Comparison of ENCODE assay signal across 8 cellular contexts in the genomic region with DNA sequence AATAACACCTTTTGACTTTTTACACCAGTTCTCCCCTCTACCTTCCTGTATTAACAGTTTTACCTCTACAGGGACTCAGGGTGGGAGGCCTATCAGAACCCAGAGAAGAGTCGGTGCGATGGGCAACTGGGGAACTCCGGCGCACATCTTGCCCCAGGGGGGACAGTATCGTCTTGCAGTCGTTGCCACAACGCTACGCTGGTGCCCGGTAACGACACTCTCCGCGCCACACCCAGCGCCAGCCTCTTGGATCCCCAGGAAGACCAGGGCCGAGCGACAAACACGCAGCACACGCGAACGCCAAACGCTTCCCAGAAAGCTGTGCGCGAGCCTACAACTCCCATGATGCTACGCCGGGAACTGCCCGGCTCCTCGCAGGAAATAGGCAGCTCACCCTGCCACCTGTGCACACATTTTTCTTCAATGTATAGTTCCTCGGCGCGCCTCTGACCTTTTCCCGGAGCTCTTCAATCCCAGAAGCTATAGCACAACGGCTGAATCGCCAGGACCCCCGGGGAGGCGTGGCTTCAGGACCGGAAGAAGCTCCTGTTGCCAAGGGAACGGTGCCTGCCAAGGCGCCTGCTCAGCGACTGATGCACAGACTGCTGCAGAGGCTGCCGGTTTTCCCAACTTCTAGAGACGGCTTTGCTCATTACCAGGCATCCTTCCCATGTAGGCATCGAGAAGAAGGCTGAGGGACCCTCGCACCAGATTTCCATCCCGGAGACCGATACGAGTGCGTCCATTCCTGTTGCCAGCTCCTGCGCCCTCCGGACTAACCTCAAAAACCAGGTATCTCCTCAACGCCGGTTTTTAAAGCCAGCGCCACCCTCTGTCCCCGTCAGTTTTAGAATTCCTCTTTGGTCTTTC. TPM values are rescaled to one million over a fixed set of nuclear protein-coding genes. Genes with fewer than 3 reads are reported as not detected.
DNase-seq lines count a peak whose midpoint lies in the region; ATAC-seq lines count a peak whose summit lies in the region.

Gene ARL6 (plus strand): TSS at position 573 of the 870 bp plus-strand sequence. CDS start 3,350 bp downstream, outside the sequence.

- H3K36me3 ChIP-seq in esophagus (ENCODE audit: control insufficient read depth in 2 of 2, insufficient read depth in 2 of 2, low read length in 1 of 2) (no peaks in the 10 kb centered on the region), mucosa of stomach (ENCODE audit: control insufficient read depth, insufficient read depth, low read length) (no peaks in the 10 kb centered on the region)

- peak within 1 kb of the TSS; percentile 73 to 98 (median 96) for H3K27ac Mint-ChIP-seq in IgD-negative memory B cell

- H3K9ac ChIP-seq in mucosa of stomach (ENCODE audit: low read length), result peak within 1 kb of the TSS; percentile 65

- H3K9me3 Mint-ChIP-seq in IgD-negative memory B cell, result peaks cover 0 to 1% (median 1%) of the 10 kb centered on the region in 3 donors

- H3K4me1 ChIP-seq in esophagus (ENCODE audit: control insufficient read depth in 2 of 2, insufficient read depth in 2 of 2, low read length in 1 of 2) (no peaks in the 10 kb centered on the region), mucosa of stomach (ENCODE audit: control insufficient read depth, insufficient read depth, low read length) (no peaks in the 10 kb centered on the region)

- H3K4me3 ChIP-seq in esophagus (ENCODE audit: low read depth in 1 of 2, low read length in 2 of 2), result peak within 1 kb of the TSS; percentile 86 to 93
- H3K4me3 ChIP-seq in mucosa of stomach (ENCODE audit: low read length), result peak within 1 kb of the TSS; percentile 61

- peak; percentile 95 for ATAC-seq in GM21576 (IDR thresholded peaks at IDR 0.05; ENCODE audit: unreplicated experiment)

- H3K36me3 Mint-ChIP-seq in IgD-negative memory B cell, result no peaks in the 10 kb centered on the region

- peaks cover 2% of the 10 kb centered on the region for H3K27me3 Mint-ChIP-seq in IgD-negative memory B cell

- H3K27ac ChIP-seq in esophagus (ENCODE audit: low read depth in 2 of 2, low read length in 1 of 2), result peak within 1 kb of the TSS; percentile 80 to 84

- DNase-seq in DMS53 (lab: John Stamatoyannopoulos, UW) (peak; percentile 92), OCI-M2 (lab: John Stamatoyannopoulos, UW; ENCODE audit: unreplicated experiment) (peak; percentile 54)
- peak; percentile 73 for DNase-seq in activated T-cell treated with anti-CD3 and anti-CD28 coated beads, Interleukin-2, amount 50 U/mL, for 1 hour
- DNase-seq in stimulated activated CD8-positive, alpha-beta memory T cell treated with anti-CD3 and anti-CD28 coated beads, Interleukin-4, amount 100 ng/mL, for 48 hours, result peak; percentile 83

- 0% methylated on average over 52 of the region's 52 CpGs for WGBS in esophagus, 2 donors

- H3K27me3 ChIP-seq in esophagus (ENCODE audit: control insufficient read depth in 1 of 2, insufficient read depth in 2 of 2, low read length in 2 of 2) (no peaks in the 10 kb centered on the region), mucosa of stomach (ENCODE audit: control insufficient read depth, insufficient read depth, low read length) (no peaks in the 10 kb centered on the region)

- H3K4me3 Mint-ChIP-seq in IgD-negative memory B cell, result peak within 1 kb of the TSS; percentile 94 to 100 (median 98)

- peaks cover 8 to 15% (median 9%) of the 10 kb centered on the region in 3 donors for H3K4me1 Mint-ChIP-seq in IgD-negative memory B cell

- H3K9me3 ChIP-seq in esophagus (ENCODE audit: control insufficient read depth in 2 of 2, insufficient read depth in 1 of 2, low read depth in 1 of 2, low read length in 1 of 2) (no peaks in the 10 kb centered on the region), mucosa of stomach (ENCODE audit: control insufficient read depth, low read length) (no peaks in the 10 kb centered on the region)

RNA-seq across cellular contexts. Expression of gene ARL6, which starts in this region (rescaled TPM):
- polyA plus RNA-seq in IgD-negative memory B cell (1.9 TPM), esophagus (1 to 10 TPM; 1.5 to 2.0 TPM)

Comparison
In these comparisons a context has a peak if more than half of its experiments do, and no peak if none do; other contexts are left out.
1. Peak in every context shown above with its lines: DNase-seq, ATAC-seq, H3K4me3 ChIP-seq and H3K27ac ChIP-seq.